ENCODE assay signal across 27 cellular contexts in the genomic region with DNA sequence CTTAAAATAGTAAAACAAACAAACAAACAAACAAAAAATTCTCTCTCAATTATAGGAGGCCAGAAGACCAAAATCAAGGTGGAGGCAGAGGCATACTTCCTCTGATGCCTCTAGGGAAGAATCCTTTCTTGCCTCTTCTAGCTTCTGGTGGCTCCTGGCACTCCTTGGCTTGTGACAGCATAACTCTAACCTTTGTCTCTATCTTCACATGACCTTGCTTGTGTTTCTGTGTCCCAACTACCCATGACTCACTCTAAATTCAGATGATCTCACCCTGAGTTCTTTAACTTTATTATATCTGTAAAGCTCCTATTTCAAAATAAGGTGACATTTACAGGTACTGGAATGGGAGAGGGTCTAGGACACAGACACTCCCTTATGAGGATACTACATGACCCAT.
DNase-seq lines count a peak whose midpoint lies in the region; ATAC-seq, FAIRE-seq and TF ChIP-seq lines count a peak whose summit lies in the region.
"Had no signal": no experiment of that assay in that cellular context is flagged by ENCODE, and none has a peak within 500 bp of the region (broad histone marks: within the 10 kb centered on the region; RNA-seq: fewer than 3 reads in every experiment).

No MANE protein-coding gene starts in this region.

- TF ChIP-seq RAD21 in A549 (conservative IDR thresholded peaks at IDR 0.05 in 1 of 2, IDR thresholded peaks at IDR 0.05 in 1 of 2) (no peak), K562 (CRISPR knock-in tag; conservative IDR thresholded peaks at IDR 0.05 in 1 of 2, IDR thresholded peaks at IDR 0.05 in 1 of 2) (no peak)

- intact Hi-C loops in K562 (cut with micrococcal nuclease) (no loop called here), upper lobe of right lung (cut with DNase I) (no loop called here)
- intact Hi-C loops in activated T-helper 2 cell treated with anti-CD3 and anti-CD28 coated beads, Interferon-gamma antibody, Interleukin-2, Interleukin-4, amounts not matched to agents 10 μg/mL and 5 μg/mL and 100 μg/mL, durations not matched to agents 14 hours and 24 hours and 36 hours (cut with micrococcal nuclease) = no loop called here

- peaks cover 1% of the 10 kb centered on the region for H3K27me3 Mint-ChIP-seq in activated T-helper 2 cell treated with anti-CD3 and anti-CD28 coated beads, Interferon-gamma antibody, Interleukin-2, Interleukin-4, amounts not matched to agents 10 μg/mL and 5 μg/mL and 100 μg/mL, durations not matched to agents 14 hours and 24 hours and 36 hours (ENCODE audit: low read depth)

- no peaks in the 10 kb centered on the region for H4K20me1 ChIP-seq in K562 (replicated peaks; ENCODE audit: control insufficient read depth, insufficient read depth, low read length)

- H3K4me2 ChIP-seq in A549 (no peak overlapping the region), K562 (ENCODE audit: insufficient read depth, low read length) (no peak overlapping the region)
- H3K4me2 ChIP-seq: GM23338 had no signal

- no peak overlapping the region for H2AFZ ChIP-seq in K562 (ENCODE audit: low read depth, low read length)
- H2AFZ ChIP-seq: GM23338 had no signal

- H3K9me3 Mint-ChIP-seq in activated T-helper 2 cell treated with anti-CD3 and anti-CD28 coated beads, Interferon-gamma antibody, Interleukin-2, Interleukin-4, amounts not matched to agents 10 μg/mL and 5 μg/mL and 100 μg/mL, durations not matched to agents 14 hours and 24 hours and 36 hours = no peaks in the 10 kb centered on the region
- H3K9me3 Mint-ChIP-seq: CD8-positive, alpha-beta T cell; GM23338; H9 had no signal

- TF ChIP-seq EP300 in A549 (IDR thresholded peaks at IDR 0.05) (no peak), K562 (IDR thresholded peaks at IDR 0.05; ENCODE audit: low read length) (no peak)

- H3K27ac ChIP-seq in A549 (no peak overlapping the region), HEK293 (ENCODE audit: extremely low read depth, low read depth, low read length) (no peak overlapping the region), K562 (ENCODE audit: extremely low read depth, low read depth, low read length) (no peak overlapping the region), upper lobe of right lung (no peak overlapping the region)
- H3K27ac ChIP-seq: HL-60, SK-N-MC had no signal

- no peaks in the 10 kb centered on the region for H3K36me3 Mint-ChIP-seq in activated T-helper 2 cell treated with anti-CD3 and anti-CD28 coated beads, Interferon-gamma antibody, Interleukin-2, Interleukin-4, amounts not matched to agents 10 μg/mL and 5 μg/mL and 100 μg/mL, durations not matched to agents 14 hours and 24 hours and 36 hours (ENCODE audit: low read depth)

- POLR2A ChIA-PET in A549 (lab: Yijun Ruan, JAX) (no interaction called here), HEK293 (lab: Yijun Ruan, JAX) (no interaction called here), K562 (lab: Yijun Ruan, JAX) (interaction anchor here (0.9 kb wide), 1 partner anchor 14 kb away, joined by 3 read pairs; no protein-coding TSS in a partner anchor)

- TF ChIP-seq CTCF in A549 (IDR thresholded peaks at IDR 0.05) (no peak), HEK293 (tag by site-specific recombination; IDR thresholded peaks at IDR 0.05) (no peak), K562 (IDR thresholded peaks at IDR 0.05 in 2 of 3, conservative IDR thresholded peaks at IDR 0.05 in 1 of 3; ENCODE audit: insufficient read depth in 2 of 3, low read depth in 1 of 3, low read length in 3 of 3) (no peak), fibroblast of mammary gland (conservative IDR thresholded peaks at IDR 0.05; ENCODE audit: control insufficient read depth, insufficient read depth, low read depth, low read length) (no peak), upper lobe of right lung (IDR thresholded peaks at IDR 0.05) (no peak)

- H3K4me3 ChIP-seq in A549 (no peak overlapping the region), HEK293 (ENCODE audit: low read depth, low read length) (no peak overlapping the region), K562 (no peak overlapping the region), fibroblast of mammary gland (ENCODE audit: control insufficient read depth, low read depth, low read length) (no peak overlapping the region), upper lobe of right lung (no peak overlapping the region)
- H3K4me3 ChIP-seq: GM23338, MG63, SK-N-MC had no signal

- no peaks in the 10 kb centered on the region for H3K9me1 ChIP-seq in K562 (ENCODE audit: control insufficient read depth, insufficient read depth, low read length)

- TF ChIP-seq POLR2A in A549 (IDR thresholded peaks at IDR 0.05; ENCODE audit: low read length) = no peak
- no peak for TF ChIP-seq POLR2A in K562 (conservative IDR thresholded peaks at IDR 0.05)

- no peak overlapping the region for H3K9ac ChIP-seq in K562 (ENCODE audit: insufficient read depth in 1 of 2, low read depth in 2 of 2, low read length in 2 of 2)

- BruUV-seq in K562 (replicated peaks; lab: Mats Ljungman, UMichigan) = no TSS peak

- no peaks in the 10 kb centered on the region for H3K4me1 ChIP-seq in A549
- no peaks in the 10 kb centered on the region for H3K4me1 ChIP-seq in HEK293 (ENCODE audit: control insufficient read depth, insufficient read depth, low read length)
- H3K4me1 ChIP-seq in K562 (replicated peaks in 1 of 2; ENCODE audit: control insufficient read depth in 2 of 2, insufficient read depth in 2 of 2, low read length in 2 of 2) = no peaks in the 10 kb centered on the region
- no peaks in the 10 kb centered on the region for H3K4me1 ChIP-seq in upper lobe of right lung
- H3K4me1 ChIP-seq: Caco-2 had no signal

- no peak overlapping the region for H3K27ac Mint-ChIP-seq in activated T-helper 2 cell treated with anti-CD3 and anti-CD28 coated beads, Interferon-gamma antibody, Interleukin-2, Interleukin-4, amounts not matched to agents 10 μg/mL and 5 μg/mL and 100 μg/mL, durations not matched to agents 14 hours and 24 hours and 36 hours
- H3K27ac Mint-ChIP-seq: CD8-positive, alpha-beta T cell; GM23338; H9 had no signal

- no peak for ATAC-seq in A549
- no peak for ATAC-seq in K562
- no peak for ATAC-seq in upper lobe of right lung
- ATAC-seq: CD8-positive, alpha-beta T cell; GM23338; Panc1 had no signal

- DNase-seq in A549 (ENCODE audit: low read depth in 1 of 2, low spot score in 1 of 2) (no peak), K562 (ENCODE audit: extremely low read depth in 1 of 4, low spot score in 3 of 4) (no peak), fibroblast of mammary gland (ENCODE audit: low read depth) (peak; percentile 11), activated T-cell treated with anti-CD3 and anti-CD28 coated beads for 4 hours (no peak), upper lobe of right lung (no peak)
- DNase-seq in activated T-helper 2 cell treated with anti-CD3 and anti-CD28 coated beads, Interferon-gamma antibody, Interleukin-2, Interleukin-4, amounts not matched to agents 10 μg/mL and 5 μg/mL and 100 μg/mL, durations not matched to agents 14 hours and 24 hours and 36 hours (ENCODE audit: low spot score) = no peak
- DNase-seq in effector CD8-positive, alpha-beta T cell (lab: John Stamatoyannopoulos, UW) = no peak
- DNase-seq: C1 segment of cervical spinal cord; Caco-2; CD8-positive, alpha-beta T cell; DMS79 treated with DMSO at 0.1 percent for 48 hours; H9; Kasumi-1; MG63; NCI-H1105 treated with DMSO at 0.1 percent for 48 hours; NCI-H146; NCI-H1930; NCI-H446 treated with DMSO at 0.1 percent for 48 hours; NCI-H526 treated with DMSO at 0.1 percent for 48 hours; SHP77 treated with DMSO at 0.1 percent for 48 hours had no signal

- in situ Hi-C loops in K562 (cut with MboI) = no loop called here

- no peaks in the 10 kb centered on the region for H3K36me3 ChIP-seq in HEK293 (ENCODE audit: control insufficient read depth in 2 of 2, insufficient read depth in 1 of 2, low read length in 2 of 2)
- no peaks in the 10 kb centered on the region for H3K36me3 ChIP-seq in K562 (ENCODE audit: control insufficient read depth, insufficient read depth, low read length)
- H3K36me3 ChIP-seq in upper lobe of right lung = no peaks in the 10 kb centered on the region
- H3K36me3 ChIP-seq: MG63 had no signal

- H3K4me3 Mint-ChIP-seq in activated T-helper 2 cell treated with anti-CD3 and anti-CD28 coated beads, Interferon-gamma antibody, Interleukin-2, Interleukin-4, amounts not matched to agents 10 μg/mL and 5 μg/mL and 100 μg/mL, durations not matched to agents 14 hours and 24 hours and 36 hours (ENCODE audit: low read depth) = no peak overlapping the region
- H3K4me3 Mint-ChIP-seq: CD8-positive, alpha-beta T cell; GM23338; H9 had no signal

- H3K27me3 ChIP-seq in K562 (ENCODE audit: control insufficient read depth in 2 of 2, insufficient read depth in 2 of 2, low read length in 2 of 2) (no peaks in the 10 kb centered on the region), upper lobe of right lung (no peaks in the 10 kb centered on the region)
- H3K27me3 ChIP-seq: MG63 had no signal

- CTCF ChIA-PET in A549 (lab: Yijun Ruan, JAX) (no interaction called here), HEK293 (lab: Yijun Ruan, JAX) (no interaction called here), K562 (lab: Yijun Ruan, JAX; ENCODE audit: low intra/inter-chr PET ratio) (no interaction called here)

- H3K4me1 Mint-ChIP-seq in activated T-helper 2 cell treated with anti-CD3 and anti-CD28 coated beads, Interferon-gamma antibody, Interleukin-2, Interleukin-4, amounts not matched to agents 10 μg/mL and 5 μg/mL and 100 μg/mL, durations not matched to agents 14 hours and 24 hours and 36 hours (ENCODE audit: low read depth) = no peaks in the 10 kb centered on the region
- H3K4me1 Mint-ChIP-seq: GM23338, H9 had no signal

- H3K9me3 ChIP-seq in A549 (no peaks in the 10 kb centered on the region), HEK293 (ENCODE audit: control insufficient read depth, insufficient read depth, low read depth, low read length) (no peaks in the 10 kb centered on the region), K562 (replicated peaks; ENCODE audit: control insufficient read depth, insufficient read depth, low read depth, low read length) (no peaks in the 10 kb centered on the region), upper lobe of right lung (no peaks in the 10 kb centered on the region)
- H3K9me3 ChIP-seq: Caco-2, MG63 had no signal

- no peaks in the 10 kb centered on the region for H3K79me2 ChIP-seq in K562 (ENCODE audit: control insufficient read depth, insufficient read depth, low read length)

- FAIRE-seq in A549 (lab: Jason Lieb, UNC) (no peak), K562 (lab: Jason Lieb, UNC) (no peak)
- FAIRE-seq: GM12892, GM19239 had no signal

TF ChIP-seq in A549, 52 proteins besides CTCF, POLR2A, EP300 and RAD21 (continues in another document):
- no peak for TF ChIP-seq FOXS1 (CRISPR knock-in tag; IDR thresholded peaks at IDR 0.05)
- no peak for TF ChIP-seq HOXA7 (CRISPR knock-in tag; IDR thresholded peaks at IDR 0.05)

TF ChIP-seq in HEK293, 187 proteins besides CTCF, POLR2A, EP300 and RAD21 (continues in another document):
- TF ChIP-seq SETDB1 (IDR thresholded peaks at IDR 0.05; ENCODE audit: insufficient read length, low read length) = peak; percentile 77

TF ChIP-seq in K562, 482 proteins besides CTCF, POLR2A, EP300 and RAD21 (continues in another document):
- no peak for TF ChIP-seq ZNF175 (CRISPR knock-in tag; IDR thresholded peaks at IDR 0.05; ENCODE audit: low read depth)
- TF ChIP-seq ZNF316 (IDR thresholded peaks at IDR 0.05) = no peak
- no peak for TF ChIP-seq ZFPM2 (CRISPR knock-in tag; IDR thresholded peaks at IDR 0.05)
